ENCODE assay signal across 28 cellular contexts in the genomic region with DNA sequence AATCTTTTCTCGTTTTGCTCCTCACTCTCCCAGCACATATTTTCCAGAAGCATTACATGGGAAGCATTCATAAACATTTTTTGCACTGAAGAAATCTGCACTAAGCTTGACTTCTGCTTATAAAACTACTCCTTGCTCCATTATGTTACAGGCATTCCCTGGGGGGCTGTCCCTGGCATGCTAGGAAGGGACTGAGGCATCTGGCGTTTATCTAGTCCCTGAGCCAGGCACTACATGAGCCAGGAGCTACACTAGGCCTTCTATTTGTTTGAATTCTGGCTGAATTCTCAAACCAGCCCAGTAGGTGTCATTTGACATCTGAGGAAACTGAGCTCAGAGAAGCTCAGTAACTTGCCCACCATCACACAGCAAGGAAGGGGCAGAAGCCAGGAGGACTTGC. TPM values are rescaled to one million over a fixed set of nuclear protein-coding genes. Genes with fewer than 3 reads are reported as not detected.
A peak's percentile ranks its signal among the peaks of the same experiment; 100 is the strongest.
DNase-seq lines count a peak whose midpoint lies in the region; TF ChIP-seq lines count a peak whose summit lies in the region.
"Had no signal": no experiment of that assay in that cellular context is flagged by ENCODE, and none has a peak within 500 bp of the region (broad histone marks: within the 10 kb centered on the region; RNA-seq: fewer than 3 reads in every experiment).

No MANE protein-coding gene starts in this region.

- peaks cover 2 to 6% (median 4%) of the 10 kb centered on the region in 3 experiments; a peak in 3 of 7 replicates for H3K36me3 Mint-ChIP-seq in H9 (ENCODE audit: insufficient read depth in 1 of 3, low read depth in 3 of 3)
- no peaks in the 10 kb centered on the region for H3K36me3 Mint-ChIP-seq in chondrocyte (ENCODE audit: low read depth)
- H3K36me3 Mint-ChIP-seq in activated CD4-positive, alpha-beta memory T cell treated with anti-CD3 and anti-CD28 coated beads for 36 hours: no peaks in the 10 kb centered on the region
- H3K36me3 Mint-ChIP-seq: brain; IgD-negative memory B cell; natural killer cell; stimulated activated naive B cell treated with anti-CD40 and anti-IgM and Interleukin-4, amounts not matched to agents 10 μg/mL and 1 μg/mL and 100 μg/mL, for 72 hours had no signal

- no peak for TF ChIP-seq CTCF in AG10803 (conservative IDR thresholded peaks at IDR 0.05; ENCODE audit: low read length)
- no peak for TF ChIP-seq CTCF in H9 (conservative IDR thresholded peaks at IDR 0.05)
- no peak for TF ChIP-seq CTCF in chondrocyte (IDR thresholded peaks at IDR 0.05)

- no peak overlapping the region for H2BK5ac ChIP-seq in H9 (ENCODE audit: insufficient read length, low read length)

- H3K23me2 ChIP-seq in H9 (ENCODE audit: insufficient read length, low read depth, low read length, poor library complexity, severe bottlenecking): no peaks in the 10 kb centered on the region

- H2BK20ac ChIP-seq in H9 (ENCODE audit: low read depth, low read length, poor library complexity, severe bottlenecking): no peak overlapping the region

- H2BK120ac ChIP-seq in H9 (ENCODE audit: low read depth, low read length, poor library complexity, severe bottlenecking): no peak overlapping the region

- CTCF ChIA-PET in activated CD4-positive, alpha-beta memory T cell treated with anti-CD3 and anti-CD28 coated beads for 36 hours (lab: Charles Lee): no interaction called here

- no peak overlapping the region for H3T11ph ChIP-seq in H9 (ENCODE audit: low read length)

- H2BK12ac ChIP-seq in H9 (ENCODE audit: insufficient read length, low read depth, low read length): no peak overlapping the region

- H3K4me1 ChIP-seq in H9 (ENCODE audit: insufficient read depth, low read length): peaks cover 2% of the 10 kb centered on the region; the same call in 1 of the 2 replicates
- H3K4me1 ChIP-seq: pancreas, suprapubic skin, upper lobe of right lung had no signal

- no peaks in the 10 kb centered on the region; the same call in 1 of the 2 replicates for H3K27me3 Mint-ChIP-seq in H9 (ENCODE audit: low read depth)
- H3K27me3 Mint-ChIP-seq in chondrocyte (ENCODE audit: low read depth): no peaks in the 10 kb centered on the region
- H3K27me3 Mint-ChIP-seq in activated CD4-positive, alpha-beta memory T cell treated with anti-CD3 and anti-CD28 coated beads for 36 hours: no peaks in the 10 kb centered on the region
- H3K27me3 Mint-ChIP-seq: brain had no signal

- WGBS in H9 (ENCODE audit: extremely low coverage, insufficient read length, low lambda C conversion rate): no CpG with 5 or more reads among the region's 2 CpGs

- H4K8ac ChIP-seq in H9 (replicated peaks; ENCODE audit: insufficient read length, low read depth, low read length): no peak overlapping the region

- no peaks in the 10 kb centered on the region for H3K79me2 ChIP-seq in H9 (ENCODE audit: insufficient read depth, low read length)

- H3K27me3 ChIP-seq in H9 (ENCODE audit: insufficient read depth, low read length): no peaks in the 10 kb centered on the region
- H3K27me3 ChIP-seq: suprapubic skin, upper lobe of right lung had no signal

- intact Hi-C loops in activated CD4-positive, alpha-beta memory T cell treated with anti-CD3 and anti-CD28 coated beads for 36 hours (cut with micrococcal nuclease): no loop called here

- no peak overlapping the region for H3K56ac ChIP-seq in H9 (ENCODE audit: insufficient read length, low read depth, low read length)

- DNase-seq in AG10803 (ENCODE audit: low read depth): peak; percentile 11
- DNase-seq in H9: no peak
- no peak for DNase-seq in chondrocyte (ENCODE audit: low spot score)
- peak; percentile 23 for DNase-seq in mucosa of gallbladder (ENCODE audit: low spot score)
- DNase-seq in activated CD4-positive, alpha-beta memory T cell treated with anti-CD3 and anti-CD28 coated beads for 36 hours: no peak
- no peak for DNase-seq in AG20443 (ENCODE audit: low spot score)
- no peak for DNase-seq in NCI-H1105 treated with DMSO at 0.1 percent for 48 hours (lab: John Stamatoyannopoulos, UW)
- DNase-seq in AML-193 (lab: John Stamatoyannopoulos, UW): no peak
- DNase-seq: ACHN; activated CD4-positive, alpha-beta T cell treated with anti-CD3 and anti-CD28 coated beads for 4 hours; activated CD8-positive, alpha-beta memory T cell treated with anti-CD3 and anti-CD28 coated beads for 24 hours; activated gamma-delta T cell; activated T-cell treated with anti-CD3 and anti-CD28 coated beads, Interleukin-2, amount 50 U/mL, for 1 hour; foreskin melanocyte; hippocampal formation; natural killer cell; NCI-H1092; NCI-H187; NCI-H524 treated with DMSO at 0.1 percent for 48 hours; pancreas; stimulated activated CD4-positive, alpha-beta T cell treated with anti-CD3 and anti-CD28 coated beads, Interleukin-15, amount 100 ng/mL, for 24 hours; stimulated activated naive B cell treated with anti-CD40 and anti-IgM and Interleukin-4, amounts not matched to agents 10 μg/mL and 1 μg/mL and 100 μg/mL, for 72 hours; upper lobe of right lung had no signal

- H4K20me1 ChIP-seq in H9 (ENCODE audit: control insufficient read depth, insufficient read depth, insufficient read length): no peaks in the 10 kb centered on the region

- H3K14ac ChIP-seq in H9 (ENCODE audit: insufficient read depth, low read length): no peak overlapping the region

- H4K91ac ChIP-seq in H9 (ENCODE audit: insufficient read length, low read depth, low read length): no peak overlapping the region

- H2AK5ac ChIP-seq in H9 (ENCODE audit: insufficient read length, low read length): no peak overlapping the region

- H3K4me3 Mint-ChIP-seq in H9: no peak overlapping the region
- no peak overlapping the region for H3K4me3 Mint-ChIP-seq in chondrocyte (ENCODE audit: unreplicated experiment)
- H3K4me3 Mint-ChIP-seq in activated CD4-positive, alpha-beta memory T cell treated with anti-CD3 and anti-CD28 coated beads for 36 hours: no peak overlapping the region
- H3K4me3 Mint-ChIP-seq: brain; IgD-negative memory B cell; natural killer cell; stimulated activated naive B cell treated with anti-CD40 and anti-IgM and Interleukin-4, amounts not matched to agents 10 μg/mL and 1 μg/mL and 100 μg/mL, for 72 hours; T-helper 2 cell treated with Interferon-gamma antibody and Interleukin-4, amounts not matched to agents 5 μg/mL and 100 μg/mL, for 36 hours had no signal

- H3K9ac ChIP-seq in H9 (ENCODE audit: extremely low read depth, insufficient read length, low read length): no peak overlapping the region

- H3K4ac ChIP-seq in H9 (ENCODE audit: low read depth, low read length): no peak overlapping the region

- POLR2A ChIA-PET in activated CD4-positive, alpha-beta memory T cell treated with anti-CD3 and anti-CD28 coated beads for 36 hours (lab: Charles Lee): no interaction called here

- H3K4me3 ChIP-seq in AG10803 (ENCODE audit: low read length): no peak overlapping the region
- H3K4me3 ChIP-seq: GM12878, pancreas, suprapubic skin, upper lobe of right lung had no signal

- H3K4me1 Mint-ChIP-seq in H9: peaks cover 58 to 67% of the 10 kb centered on the region in 2 experiments
- H3K4me1 Mint-ChIP-seq in chondrocyte (ENCODE audit: low read depth): peaks cover 17% of the 10 kb centered on the region
- H3K4me1 Mint-ChIP-seq in activated CD4-positive, alpha-beta memory T cell treated with anti-CD3 and anti-CD28 coated beads for 36 hours (ENCODE audit: low read depth): no peaks in the 10 kb centered on the region
- H3K4me1 Mint-ChIP-seq: IgD-negative memory B cell; natural killer cell; stimulated activated naive B cell treated with anti-CD40 and anti-IgM and Interleukin-4, amounts not matched to agents 10 μg/mL and 1 μg/mL and 100 μg/mL, for 72 hours had no signal

- H2AFZ ChIP-seq in H9 (ENCODE audit: low read length): no peak overlapping the region

- no peak overlapping the region for H2BK15ac ChIP-seq in H9 (ENCODE audit: low read depth, low read length)

- no peak overlapping the region for H3K18ac ChIP-seq in H9 (ENCODE audit: insufficient read length, low read depth, low read length)

- H4K5ac ChIP-seq in H9 (ENCODE audit: insufficient read length, low read depth, low read length): no peak overlapping the region

- H3K27ac ChIP-seq in H9 (ENCODE audit: insufficient read length, low read depth, low read length): no peak overlapping the region
- H3K27ac ChIP-seq: pancreas, suprapubic skin, upper lobe of right lung had no signal

- H3K27ac Mint-ChIP-seq in H9: peak overlapping the region in 2 of 3 experiments; percentile 40 to 79; a peak in 3 of 7 replicates
- H3K27ac Mint-ChIP-seq in chondrocyte (ENCODE audit: unreplicated experiment): peak overlapping the region; percentile 77
- no peak overlapping the region for H3K27ac Mint-ChIP-seq in activated CD4-positive, alpha-beta memory T cell treated with anti-CD3 and anti-CD28 coated beads for 36 hours
- H3K27ac Mint-ChIP-seq: natural killer cell; stimulated activated naive B cell treated with anti-CD40 and anti-IgM and Interleukin-4, amounts not matched to agents 10 μg/mL and 1 μg/mL and 100 μg/mL, for 72 hours; T-helper 2 cell treated with Interferon-gamma antibody and Interleukin-4, amounts not matched to agents 5 μg/mL and 100 μg/mL, for 36 hours had no signal

- no peak overlapping the region for H3K23ac ChIP-seq in H9 (ENCODE audit: insufficient read length, low read depth, low read length)

- H3K9me3 ChIP-seq in H9 (ENCODE audit: control insufficient read depth, low read depth, low read length): peaks cover 43% of the 10 kb centered on the region
- H3K9me3 ChIP-seq: pancreas, suprapubic skin, upper lobe of right lung had no signal

- H3K4me2 ChIP-seq in H9 (ENCODE audit: insufficient read depth, insufficient read length, low read length): no peak overlapping the region

- H3K9me3 Mint-ChIP-seq in H9 (peaks cover 61 to 80% of the 10 kb centered on the region in 2 experiments), chondrocyte (ENCODE audit: low read depth) (no peaks in the 10 kb centered on the region)
- no peaks in the 10 kb centered on the region for H3K9me3 Mint-ChIP-seq in activated CD4-positive, alpha-beta memory T cell treated with anti-CD3 and anti-CD28 coated beads for 36 hours
- H3K9me3 Mint-ChIP-seq: brain; IgD-negative memory B cell; natural killer cell; stimulated activated naive B cell treated with anti-CD40 and anti-IgM and Interleukin-4, amounts not matched to agents 10 μg/mL and 1 μg/mL and 100 μg/mL, for 72 hours; T-helper 2 cell treated with Interferon-gamma antibody and Interleukin-4, amounts not matched to agents 5 μg/mL and 100 μg/mL, for 36 hours had no signal

- H3K79me1 ChIP-seq in H9 (ENCODE audit: insufficient read depth, low read depth, low read length, poor library complexity, severe bottlenecking): no peaks in the 10 kb centered on the region

RNA-seq across cellular contexts. Expression of gene NHSL2, which starts 43.3 kb away (rescaled TPM):
- 5.7 and 6.4 TPM in 2 replicates for total RNA-seq in H9 (2021)
- 2.1 to 2.2 TPM (median 2.1 TPM) in 3 replicates for total RNA-seq in chondrocyte
- total RNA-seq in mucosa of gallbladder: 13.6 TPM
- under 1 TPM; 0.97 TPM for total RNA-seq in activated CD4-positive, alpha-beta memory T cell treated with anti-CD3 and anti-CD28 coated beads for 36 hours

Comparison
In these comparisons a context has a peak if more than half of its experiments do, and no peak if none do; other contexts are left out.
1. DNase-seq: peak in AG10803 (single experiment) and mucosa of gallbladder (single experiment); none in H9 (single experiment), chondrocyte (single experiment), activated CD4-positive, alpha-beta memory T cell treated with anti-CD3 and anti-CD28 coated beads for 36 hours (single experiment), AG20443 (single experiment), NCI-H1105 treated with DMSO at 0.1 percent for 48 hours (single experiment) and AML-193 (0 of 2).